8 cellular contexts compared by ENCODE assay signal in the genomic region with DNA sequence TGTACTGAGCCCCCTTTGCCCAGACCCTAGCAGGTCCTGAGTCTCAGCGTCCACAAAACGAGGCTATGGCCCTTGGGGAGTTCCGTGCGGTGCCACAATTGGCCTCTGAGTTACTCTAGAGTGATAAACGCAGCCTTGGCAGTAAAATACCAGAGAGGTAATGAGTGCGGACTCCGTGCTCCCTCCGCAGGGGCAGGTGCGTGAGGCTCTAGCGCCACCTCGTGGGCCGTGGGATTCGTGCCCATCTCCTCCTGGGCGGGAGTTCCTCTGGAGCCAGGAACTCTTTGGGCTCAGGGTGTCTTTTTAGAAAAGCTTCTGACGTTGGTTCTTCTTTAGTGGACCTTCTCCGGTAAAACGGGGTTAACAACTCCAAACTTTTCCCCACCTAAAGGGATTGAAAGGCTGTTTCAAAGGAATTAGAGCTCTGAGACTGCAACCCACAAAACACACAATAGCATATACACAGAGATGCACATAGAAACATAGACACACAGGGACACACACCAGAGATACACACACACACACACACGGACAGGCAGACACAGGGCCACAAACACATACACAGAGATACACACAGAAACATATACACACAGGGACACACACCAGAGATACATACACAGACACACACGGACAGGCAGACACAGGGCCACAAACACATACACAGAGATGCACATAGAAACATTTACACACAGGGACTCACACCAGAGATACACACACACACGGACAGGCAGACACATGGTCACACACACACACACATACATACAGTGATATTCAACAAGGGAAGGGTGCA.
A peak's percentile ranks its signal among the peaks of the same experiment; 100 is the strongest.
DNase-seq lines count a peak whose midpoint lies in the region; ATAC-seq, FAIRE-seq and TF ChIP-seq lines count a peak whose summit lies in the region.

No MANE protein-coding gene starts in this region.

- H3K4me1 ChIP-seq in Karpas-422 (ENCODE audit: low read length) (peaks cover 9% of the 10 kb centered on the region), thoracic aorta (ENCODE audit: control insufficient read depth in 1 of 2, low read depth in 2 of 2) (peaks cover 11 to 49% of the 10 kb centered on the region in 2 donors)

- H3K36me3 ChIP-seq in Karpas-422 (ENCODE audit: insufficient read depth, low read length): no peaks in the 10 kb centered on the region
- no peaks in the 10 kb centered on the region for H3K36me3 ChIP-seq in thoracic aorta

- no peak overlapping the region for H2AFZ ChIP-seq in Karpas-422 (ENCODE audit: low read length)

- H3K4me3 ChIP-seq in Karpas-422 (ENCODE audit: low read length) (no peak overlapping the region), fibroblast of villous mesenchyme (ENCODE audit: low read depth, low read length) (no peak overlapping the region), thoracic aorta (no peak overlapping the region)

- H4K20me1 ChIP-seq in Karpas-422 (ENCODE audit: insufficient read depth, low read depth, low read length): no peaks in the 10 kb centered on the region

- DNase-seq in GM12892 (ENCODE audit: insufficient read length) (peak; percentile 72), Karpas-422 (peak; percentile 89), RPMI7951 (ENCODE audit: low read depth) (peak; percentile 73), fibroblast of villous mesenchyme (ENCODE audit: low read depth) (peak; percentile 67), nucleus accumbens (lab: John Stamatoyannopoulos, UW) (peak in 45 of 56 donors; percentile 1 to 78 (median 37)), thoracic aorta (ENCODE audit: low spot score) (no peak)
- peak; percentile 35 to 47 for DNase-seq in activated T-helper 1 cell treated with anti-CD3 and anti-CD28 coated beads, Interleukin-2, amount 50 U/mL, for 16 hours (ENCODE audit: low read depth in 1 of 2, low spot score in 1 of 2)

- H3K27me3 ChIP-seq in Karpas-422 (ENCODE audit: low read length) (no peaks in the 10 kb centered on the region), thoracic aorta (replicated peaks; ENCODE audit: insufficient read depth) (no peaks in the 10 kb centered on the region)

- no peaks in the 10 kb centered on the region for H3K9me2 ChIP-seq in Karpas-422 (replicated peaks; ENCODE audit: insufficient read depth, low read length)

- no peak overlapping the region for H3K4me2 ChIP-seq in Karpas-422 (ENCODE audit: low read depth, low read length, poor library complexity, severe bottlenecking)

- H3K9ac ChIP-seq in Karpas-422 (ENCODE audit: low read length): no peak overlapping the region

- TF ChIP-seq CTCF in 22Rv1 (IDR thresholded peaks at IDR 0.05) (peak; percentile 96), fibroblast of villous mesenchyme (IDR thresholded peaks at IDR 0.05; ENCODE audit: insufficient read depth, low read depth, low read length) (peak; percentile 99), thoracic aorta (IDR thresholded peaks at IDR 0.05) (peak; percentile 95)

- H3K9me3 ChIP-seq in Karpas-422 (ENCODE audit: low read length): no peaks in the 10 kb centered on the region
- H3K9me3 ChIP-seq in thoracic aorta: no peaks in the 10 kb centered on the region

- H3K27ac ChIP-seq in 22Rv1 (no peak overlapping the region), Karpas-422 (ENCODE audit: low read length) (no peak overlapping the region), thoracic aorta (peak overlapping the region; percentile 96 to 97)

- H3K79me2 ChIP-seq in Karpas-422 (ENCODE audit: low read length): no peaks in the 10 kb centered on the region

- ATAC-seq in thoracic aorta (ENCODE audit: insufficient number of reproducible peaks, low FRiP score, low read depth): peak; percentile 61

- peak; percentile 27 for FAIRE-seq in GM12892 (lab: Jason Lieb, UNC)

- TF ChIP-seq POLR2A in GM12892 (IDR thresholded peaks at IDR 0.05; ENCODE audit: low read depth, low read length): no peak

Comparison
In these comparisons a context has a peak if more than half of its experiments do, and no peak if none do; other contexts are left out.
1. H3K27ac ChIP-seq: peak in thoracic aorta (2 of 2); none in 22Rv1 (single experiment) and Karpas-422 (single experiment).
2. Peak in every context shown above with its lines, with median percentiles within 50 percentile points of each other: CTCF ChIP-seq.